In the genomic region with DNA sequence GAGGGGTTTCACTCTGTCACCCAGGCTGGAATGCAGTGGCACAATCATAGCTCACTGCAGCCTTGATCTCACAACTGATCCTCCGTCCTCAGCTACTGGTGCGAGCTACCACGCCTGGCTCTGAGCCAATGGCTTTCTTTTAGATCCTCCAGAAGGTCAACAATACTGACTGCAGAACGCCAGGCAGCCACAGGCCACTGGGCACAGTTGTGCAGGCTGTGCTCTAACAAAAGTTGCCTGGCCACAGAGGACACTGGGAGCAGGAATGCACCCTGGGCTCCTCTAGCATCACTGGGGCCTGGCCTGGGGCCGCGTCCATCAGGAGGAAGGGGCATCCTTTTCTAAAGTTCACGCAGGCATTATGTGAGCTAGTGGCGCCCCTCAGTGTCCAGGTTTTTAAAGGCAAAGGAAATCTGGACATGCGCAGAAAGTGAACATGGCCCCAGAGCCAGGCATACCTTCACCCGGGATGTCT, we compare ENCODE assay signal across 8 cellular contexts. TPM values are rescaled to one million over a fixed set of nuclear protein-coding genes. Genes with fewer than 3 reads are reported as not detected.
DNase-seq lines count a peak whose midpoint lies in the region; ATAC-seq and TF ChIP-seq lines count a peak whose summit lies in the region.

No MANE protein-coding gene starts in this region.

- H3K27me3 Mint-ChIP-seq in activated naive CD4-positive, alpha-beta T cell treated with anti-CD3 and anti-CD28 coated beads, Interleukin-2, amount 10 ng/mL, durations not matched to agents 7 days and 5 days = peaks cover 22% of the 10 kb centered on the region

- BruUV-seq in PC-9 (replicated peaks; lab: Mats Ljungman, UMichigan) = no TSS peak

- no peaks in the 10 kb centered on the region for H3K36me3 Mint-ChIP-seq in activated naive CD4-positive, alpha-beta T cell treated with anti-CD3 and anti-CD28 coated beads, Interleukin-2, amount 10 ng/mL, durations not matched to agents 7 days and 5 days

- no peaks in the 10 kb centered on the region for H3K9me3 ChIP-seq in PC-9 (ENCODE audit: insufficient read depth, low read depth)
- H3K9me3 ChIP-seq in tibial artery = peaks cover 0 to 22% (median 0%) of the 10 kb centered on the region in 3 donors

- DNase-seq in activated naive CD4-positive, alpha-beta T cell treated with anti-CD3 and anti-CD28 coated beads, Interleukin-2, amount 10 ng/mL, durations not matched to agents 7 days and 5 days = peak; percentile 34
- no peak for DNase-seq in activated naive CD4-positive, alpha-beta T cell treated with Interleukin-2 at 50 U/mL for 16 hours
- no peak for DNase-seq in PC-9
- peak; percentile 55 for DNase-seq in fibroblast of the aortic adventitia (ENCODE audit: low read depth)
- peak in 33 of 49 donors; percentile 1 to 58 (median 23) for DNase-seq in substantia nigra (lab: John Stamatoyannopoulos, UW)
- no peak for DNase-seq in tibial artery
- no peak for DNase-seq in activated CD4-positive, alpha-beta T cell treated with anti-CD3 and anti-CD28 coated beads, Interleukin-2, amount 50 U/mL, for 4 hours

- no peak overlapping the region for H3K4me3 Mint-ChIP-seq in activated naive CD4-positive, alpha-beta T cell treated with anti-CD3 and anti-CD28 coated beads, Interleukin-2, amount 10 ng/mL, durations not matched to agents 7 days and 5 days

- H3K4me2 ChIP-seq in PC-9 = no peak overlapping the region

- H3K4me1 ChIP-seq in PC-9 (replicated peaks; ENCODE audit: insufficient read depth) (peaks cover 12% of the 10 kb centered on the region; the same call in 1 of the 2 replicates), tibial artery (no peaks in the 10 kb centered on the region)

- no peak overlapping the region for H3K27ac ChIP-seq in PC-9
- H3K27ac ChIP-seq in substantia nigra (ENCODE audit: low read depth, low read length, poor library complexity, severe bottlenecking) = no peak overlapping the region
- H3K27ac ChIP-seq in tibial artery = no peak overlapping the region

- no peaks in the 10 kb centered on the region for H3K4me1 Mint-ChIP-seq in activated naive CD4-positive, alpha-beta T cell treated with anti-CD3 and anti-CD28 coated beads, Interleukin-2, amount 10 ng/mL, durations not matched to agents 7 days and 5 days

- no peak for ATAC-seq in GM19035 (IDR thresholded peaks at IDR 0.05; ENCODE audit: unreplicated experiment)

- H3F3A ChIP-seq in PC-9 (ENCODE audit: insufficient read depth, low read depth) = peaks cover 17% of the 10 kb centered on the region; the same call in 1 of the 2 replicates

- no peaks in the 10 kb centered on the region for H3K36me3 ChIP-seq in PC-9 (ENCODE audit: low read depth)
- no peaks in the 10 kb centered on the region for H3K36me3 ChIP-seq in tibial artery

- H2AFZ ChIP-seq in PC-9 = no peak overlapping the region

- CTCF ChIA-PET in activated naive CD4-positive, alpha-beta T cell treated with anti-CD3 and anti-CD28 coated beads, Interleukin-2, amount 10 ng/mL, durations not matched to agents 7 days and 5 days (lab: Charles Lee) = interaction anchor here (0.9 to 1.8 kb wide), 3 partner anchors 14 to 20 kb away, joined by 3 to 4 read pairs (median 4); no protein-coding TSS in a partner anchor
- CTCF ChIA-PET in PC-9 (lab: Charles Lee) = no interaction called here

- H4K20me1 ChIP-seq in PC-9 (ENCODE audit: insufficient read depth) = no peaks in the 10 kb centered on the region

- H3K27ac Mint-ChIP-seq in activated naive CD4-positive, alpha-beta T cell treated with anti-CD3 and anti-CD28 coated beads, Interleukin-2, amount 10 ng/mL, durations not matched to agents 7 days and 5 days = no peak overlapping the region

- H3K9me2 ChIP-seq in PC-9 (ENCODE audit: insufficient read depth) = no peaks in the 10 kb centered on the region

- H3K27me3 ChIP-seq in PC-9 (ENCODE audit: insufficient read depth, low read depth) = no peaks in the 10 kb centered on the region
- no peaks in the 10 kb centered on the region for H3K27me3 ChIP-seq in tibial artery

- intact Hi-C loops in PC-9 (cut with micrococcal nuclease; ENCODE audit: unreplicated experiment) (no loop called here), tibial artery (cut with DNase I; ENCODE audit: low total_unique reads) (no loop called here)

- peak; percentile 32; the same call in 1 of the 2 replicates for TF ChIP-seq CTCF in PC-9 (conservative IDR thresholded peaks at IDR 0.05)
- TF ChIP-seq CTCF in fibroblast of the aortic adventitia (IDR thresholded peaks at IDR 0.05; ENCODE audit: insufficient read depth, low read length) = peak; percentile 37
- TF ChIP-seq CTCF in tibial artery (IDR thresholded peaks at IDR 0.05) = no peak

- no peaks in the 10 kb centered on the region for H3K79me2 ChIP-seq in PC-9 (ENCODE audit: low read depth)

- H3K4me3 ChIP-seq in PC-9 (no peak overlapping the region), fibroblast of the aortic adventitia (ENCODE audit: low read depth, low read length) (no peak overlapping the region), tibial artery (no peak overlapping the region)

- H3K9me3 Mint-ChIP-seq in activated naive CD4-positive, alpha-beta T cell treated with anti-CD3 and anti-CD28 coated beads, Interleukin-2, amount 10 ng/mL, durations not matched to agents 7 days and 5 days = no peaks in the 10 kb centered on the region

- POLR2A ChIA-PET in PC-9 (lab: Charles Lee; ENCODE audit: unreplicated experiment) = no interaction called here

RNA-seq across cellular contexts. Expression of a gene that starts 14.9 kb away (rescaled TPM):
- 11.9 and 14.1 TPM in 2 replicates for total RNA-seq in PC-9 (2021)
- 9.1 and 10.1 TPM in 2 replicates for total RNA-seq in fibroblast of the aortic adventitia (ENCODE audit: low replicate concordance)

RNA-seq across cellular contexts. Expression of a gene that starts 17.9 kb away (rescaled TPM):
- 35.7 and 44.0 TPM in 2 replicates for total RNA-seq in PC-9 (2021)
- total RNA-seq in fibroblast of the aortic adventitia (ENCODE audit: low replicate concordance) = 22.7 and 55.0 TPM in 2 replicates

RNA-seq across cellular contexts. Expression of a gene that starts 23.9 kb away (rescaled TPM):
- total RNA-seq in PC-9 (2021) = 0.46 and 1.5 TPM in 2 replicates
- 10.2 and 97.0 TPM in 2 replicates for total RNA-seq in fibroblast of the aortic adventitia (ENCODE audit: low replicate concordance)

RNA-seq across cellular contexts. Expression of a gene that starts 27.7 kb away (rescaled TPM):
- total RNA-seq in PC-9 (2021) = 88.1 and 113 TPM in 2 replicates
- 30.7 and 49.2 TPM in 2 replicates for total RNA-seq in fibroblast of the aortic adventitia (ENCODE audit: low replicate concordance)

RNA-seq across cellular contexts. Expression of a gene that starts 45.6 kb away (rescaled TPM):
- 7.4 and 9.0 TPM in 2 replicates for total RNA-seq in PC-9 (2021)
- total RNA-seq in fibroblast of the aortic adventitia (ENCODE audit: low replicate concordance) = 8.0 and 10.1 TPM in 2 replicates

Comparison
In these comparisons a context has a peak if more than half of its experiments do, and no peak if none do; other contexts are left out.
1. DNase-seq: peak in activated naive CD4-positive, alpha-beta T cell treated with anti-CD3 and anti-CD28 coated beads, Interleukin-2, amount 10 ng/mL, durations not matched to agents 7 days and 5 days (single experiment), fibroblast of the aortic adventitia (single experiment) and substantia nigra (33 of 49); none in activated naive CD4-positive, alpha-beta T cell treated with Interleukin-2 at 50 U/mL for 16 hours (single experiment), PC-9 (0 of 2), tibial artery (0 of 2) and activated CD4-positive, alpha-beta T cell treated with anti-CD3 and anti-CD28 coated beads, Interleukin-2, amount 50 U/mL, for 4 hours (0 of 2).
2. CTCF ChIP-seq: peak in PC-9 (single experiment) and fibroblast of the aortic adventitia (single experiment); none in tibial artery (0 of 2).